Comparison of ENCODE assay signal across 19 cellular contexts in the genomic region with DNA sequence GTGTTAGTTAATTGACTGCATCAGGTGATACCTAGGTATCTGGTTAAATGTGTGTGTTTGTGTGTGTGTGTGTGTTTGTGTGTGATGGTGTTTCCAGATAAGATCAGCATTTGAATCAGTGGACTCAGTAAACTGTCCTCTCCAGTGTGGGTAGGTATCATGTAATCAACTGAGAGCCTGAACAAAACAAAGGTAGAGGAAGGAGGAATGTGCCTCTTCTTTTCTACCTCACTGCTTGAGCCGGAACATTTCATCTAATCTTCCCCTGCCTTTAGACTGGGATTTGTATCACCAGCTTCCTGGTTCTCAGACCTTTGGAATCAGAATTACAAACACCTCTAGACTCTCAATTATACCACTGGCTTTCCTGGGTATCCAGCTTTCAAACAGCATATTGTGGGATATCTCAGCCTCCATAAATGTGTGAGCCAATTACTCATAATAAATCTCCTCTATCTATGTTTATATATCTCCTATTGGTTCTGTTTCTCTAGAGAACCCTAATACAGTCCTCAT.
DNase-seq lines count a peak whose midpoint lies in the region; ATAC-seq, FAIRE-seq and TF ChIP-seq lines count a peak whose summit lies in the region.
"Had no signal": no experiment of that assay in that cellular context is flagged by ENCODE, and none has a peak within 500 bp of the region (broad histone marks: within the 10 kb centered on the region; RNA-seq: fewer than 3 reads in every experiment).

No MANE protein-coding gene starts in this region.

- H2BK5ac ChIP-seq in IMR-90 (ENCODE audit: low read depth, low read length, poor library complexity, severe bottlenecking) = no peak overlapping the region
- no peak overlapping the region for H2BK5ac ChIP-seq in mesendoderm (ENCODE audit: low read length)

- BruUV-seq in IMR-90 (replicated peaks; lab: Mats Ljungman, UMichigan) = no TSS peak

- H3K9ac ChIP-seq in IMR-90 (ENCODE audit: low read depth, low read length) (no peak overlapping the region), mesendoderm (ENCODE audit: low read length) (no peak overlapping the region), Karpas-422 (ENCODE audit: low read length) (no peak overlapping the region)
- H3K9ac ChIP-seq: GM23248 had no signal

- H3K36me3 Mint-ChIP-seq in activated naive CD4-positive, alpha-beta T cell treated with anti-CD3 and anti-CD28 coated beads for 36 hours (ENCODE audit: low read depth) = peaks cover 24% of the 10 kb centered on the region

- no peak for TF ChIP-seq CTCF in IMR-90 (conservative IDR thresholded peaks at IDR 0.05; ENCODE audit: low read depth, low read length)
- no peak for TF ChIP-seq CTCF in hepatocyte (IDR thresholded peaks at IDR 0.05; ENCODE audit: poor library complexity)

- POLR2A ChIA-PET in IMR-90 (lab: Charles Lee; ENCODE audit: unreplicated experiment) = no interaction called here

- H3K14ac ChIP-seq in IMR-90 (replicated peaks; ENCODE audit: low read depth, low read length) = no peak overlapping the region

- dilution Hi-C loops in IMR-90 (cut with HindIII; ENCODE audit: low sequenced_read_pairs, unreplicated experiment) = no loop called here

- H4K20me1 ChIP-seq in IMR-90 (ENCODE audit: insufficient read depth, low read length) = no peaks in the 10 kb centered on the region
- H4K20me1 ChIP-seq in hepatocyte (ENCODE audit: insufficient read depth, poor library complexity, severe bottlenecking) = no peaks in the 10 kb centered on the region
- H4K20me1 ChIP-seq in Karpas-422 (ENCODE audit: insufficient read depth, low read depth, low read length) = no peaks in the 10 kb centered on the region

- no peak overlapping the region for H2BK15ac ChIP-seq in IMR-90 (ENCODE audit: low read depth, low read length)
- no peak overlapping the region for H2BK15ac ChIP-seq in mesendoderm (replicated peaks; ENCODE audit: low read depth)

- no peaks in the 10 kb centered on the region for H3K9me3 Mint-ChIP-seq in activated naive CD4-positive, alpha-beta T cell treated with anti-CD3 and anti-CD28 coated beads for 36 hours
- H3K9me3 Mint-ChIP-seq: CD4-positive, alpha-beta memory T cell; HFFc6 had no signal

- no peaks in the 10 kb centered on the region for H3K27me3 Mint-ChIP-seq in activated naive CD4-positive, alpha-beta T cell treated with anti-CD3 and anti-CD28 coated beads for 36 hours (ENCODE audit: low read depth)
- H3K27me3 Mint-ChIP-seq: CD4-positive, alpha-beta memory T cell had no signal

- H3K4me3 Mint-ChIP-seq in activated naive CD4-positive, alpha-beta T cell treated with anti-CD3 and anti-CD28 coated beads for 36 hours = no peak overlapping the region
- H3K4me3 Mint-ChIP-seq: CD4-positive, alpha-beta memory T cell; HFFc6 had no signal

- H3K4me3 ChIP-seq in IMR-90 (ENCODE audit: insufficient read depth, low read depth, low read length) (no peak overlapping the region), hepatocyte (no peak overlapping the region), mesendoderm (ENCODE audit: low read length) (no peak overlapping the region), small intestine (ENCODE audit: low read depth in 1 of 2, low read length in 2 of 2) (no peak overlapping the region), Karpas-422 (ENCODE audit: low read length) (no peak overlapping the region)
- H3K4me3 ChIP-seq: GM23248, HAP-1 had no signal

- no peaks in the 10 kb centered on the region for H3K4me1 Mint-ChIP-seq in activated naive CD4-positive, alpha-beta T cell treated with anti-CD3 and anti-CD28 coated beads for 36 hours (ENCODE audit: low read depth)
- H3K4me1 Mint-ChIP-seq: CD4-positive, alpha-beta memory T cell had no signal

- H2BK20ac ChIP-seq in IMR-90 (ENCODE audit: low read depth, low read length) = no peak overlapping the region

- H3K4me1 ChIP-seq in IMR-90 (ENCODE audit: control insufficient read depth, insufficient read depth, low read length) (0 out of 2 replicates have a peak, but pooled peaks cover 2% of the 10 kb centered on the region), hepatocyte (ENCODE audit: insufficient read depth) (no peaks in the 10 kb centered on the region), mesendoderm (ENCODE audit: control insufficient read depth, low read depth, low read length) (no peaks in the 10 kb centered on the region), small intestine (ENCODE audit: control insufficient read depth in 2 of 2, insufficient read depth in 1 of 2, low read depth in 1 of 2, low read length in 1 of 2) (no peaks in the 10 kb centered on the region), Karpas-422 (ENCODE audit: low read length) (peaks cover 12% of the 10 kb centered on the region)
- H3K4me1 ChIP-seq: Caco-2, HAP-1 had no signal

- H3K9me1 ChIP-seq in IMR-90 (ENCODE audit: insufficient read depth, low read length) = no peaks in the 10 kb centered on the region

- ATAC-seq in IMR-90 (ENCODE audit: low read depth) = peak; percentile 11; the same call in 1 of the 2 replicates

- no peak overlapping the region for H3K27ac Mint-ChIP-seq in activated naive CD4-positive, alpha-beta T cell treated with anti-CD3 and anti-CD28 coated beads for 36 hours
- H3K27ac Mint-ChIP-seq: HFFc6 had no signal

- H4K5ac ChIP-seq in IMR-90 (ENCODE audit: low read depth, low read length) (no peak overlapping the region), mesendoderm (ENCODE audit: low read length) (no peak overlapping the region)

- H3K23ac ChIP-seq in IMR-90 (ENCODE audit: low read depth, low read length) = no peak overlapping the region
- H3K23ac ChIP-seq in mesendoderm (ENCODE audit: low read length) = no peak overlapping the region

- no peak for FAIRE-seq in small intestine (lab: Jason Lieb, UNC)
- FAIRE-seq: GM12891, GM18507 had no signal

- CTCF ChIA-PET in IMR-90 (lab: Yijun Ruan, JAX) = no interaction called here
- CTCF ChIA-PET in activated naive CD4-positive, alpha-beta T cell treated with anti-CD3 and anti-CD28 coated beads for 36 hours (lab: Charles Lee) = no interaction called here

- peaks cover 1% of the 10 kb centered on the region; the same call in 1 of the 2 replicates for H3K36me3 ChIP-seq in IMR-90 (ENCODE audit: control insufficient read depth, insufficient read depth, low read length)
- H3K36me3 ChIP-seq in hepatocyte (replicated peaks; ENCODE audit: insufficient read depth, low read depth) = no peaks in the 10 kb centered on the region
- no peaks in the 10 kb centered on the region for H3K36me3 ChIP-seq in mesendoderm (ENCODE audit: control insufficient read depth, insufficient read depth, low read length)
- H3K36me3 ChIP-seq in small intestine (ENCODE audit: control insufficient read depth in 2 of 2, insufficient read depth in 2 of 2, low read length in 2 of 2) = peaks cover 2% of the 10 kb centered on the region in 2 donors
- peaks cover 22% of the 10 kb centered on the region; the same call in 1 of the 2 replicates for H3K36me3 ChIP-seq in Karpas-422 (ENCODE audit: insufficient read depth, low read length)

- DNase-seq in IMR-90 (no peak), hepatocyte (ENCODE audit: low spot score) (peak; percentile 15), mesendoderm (peak; percentile 8), small intestine (peak; percentile 92), Karpas-422 (no peak), COR-L47 (lab: John Stamatoyannopoulos, UW) (no peak), NCI-H774 (lab: John Stamatoyannopoulos, UW) (no peak)
- DNase-seq in activated naive CD4-positive, alpha-beta T cell treated with anti-CD3 and anti-CD28 coated beads for 36 hours = no peak
- DNase-seq: C1 segment of cervical spinal cord; Caco-2; CD4-positive, alpha-beta memory T cell; DMS153; DND-41; GDM1; GM23248; HFFc6 had no signal

- H3K27me3 ChIP-seq in IMR-90 (ENCODE audit: control insufficient read depth, insufficient read depth, low read length) = no peaks in the 10 kb centered on the region
- H3K27me3 ChIP-seq in hepatocyte = no peaks in the 10 kb centered on the region
- H3K27me3 ChIP-seq in mesendoderm (ENCODE audit: insufficient read depth, low read length, poor library complexity) = no peaks in the 10 kb centered on the region
- no peaks in the 10 kb centered on the region for H3K27me3 ChIP-seq in small intestine (ENCODE audit: control insufficient read depth in 2 of 2, insufficient read depth in 2 of 2, low read length in 2 of 2)
- H3K27me3 ChIP-seq in Karpas-422 (ENCODE audit: low read length) = no peaks in the 10 kb centered on the region

- TF ChIP-seq RAD21 in IMR-90 (IDR thresholded peaks at IDR 0.05; ENCODE audit: low read length) = no peak

- H3K9me2 ChIP-seq in hepatocyte (replicated peaks; ENCODE audit: insufficient read depth) (no peaks in the 10 kb centered on the region), Karpas-422 (replicated peaks; ENCODE audit: insufficient read depth, low read length) (no peaks in the 10 kb centered on the region)

- H2AFZ ChIP-seq in IMR-90 (replicated peaks; ENCODE audit: low read length, poor library complexity) (no peak overlapping the region), hepatocyte (no peak overlapping the region), Karpas-422 (ENCODE audit: low read length) (no peak overlapping the region)
- H2AFZ ChIP-seq: GM23248 had no signal

- H3K79me2 ChIP-seq in hepatocyte = no peaks in the 10 kb centered on the region
- H3K79me2 ChIP-seq in mesendoderm (ENCODE audit: control insufficient read depth, insufficient read depth, low read length) = no peaks in the 10 kb centered on the region
- H3K79me2 ChIP-seq in Karpas-422 (ENCODE audit: low read length) = no peaks in the 10 kb centered on the region

- no peak overlapping the region for H3K56ac ChIP-seq in IMR-90 (ENCODE audit: extremely low read depth, insufficient read depth, low read length)
- H3K56ac ChIP-seq in mesendoderm (ENCODE audit: low read length) = no peak overlapping the region

- no peak overlapping the region for H4K8ac ChIP-seq in IMR-90 (ENCODE audit: low read depth in 2 of 2, low read length in 2 of 2)
- no peak overlapping the region for H4K8ac ChIP-seq in mesendoderm (ENCODE audit: low read depth, low read length)

- H2AK9ac ChIP-seq in IMR-90 (replicated peaks; ENCODE audit: low read depth, low read length, poor library complexity) = no peak overlapping the region

- H3K79me1 ChIP-seq in IMR-90 (ENCODE audit: low read depth in 1 of 2, low read length in 2 of 2) (no peaks in the 10 kb centered on the region), mesendoderm (ENCODE audit: low read length) (no peaks in the 10 kb centered on the region)

- H3K4ac ChIP-seq in IMR-90 (ENCODE audit: low read depth, low read length) (no peak overlapping the region), mesendoderm (ENCODE audit: low read depth, low read length) (no peak overlapping the region)

- H3K4me2 ChIP-seq in IMR-90 (ENCODE audit: low read depth, low read length) (no peak overlapping the region), hepatocyte (no peak overlapping the region), mesendoderm (ENCODE audit: low read length) (no peak overlapping the region), Karpas-422 (ENCODE audit: low read depth, low read length, poor library complexity, severe bottlenecking) (no peak overlapping the region)

- H2BK120ac ChIP-seq in IMR-90 (ENCODE audit: low read depth, low read length) (no peak overlapping the region), mesendoderm (ENCODE audit: low read depth, low read length) (no peak overlapping the region)

- H3K9me3 ChIP-seq in IMR-90 (ENCODE audit: control insufficient read depth, insufficient read depth, low read length) = no peaks in the 10 kb centered on the region
- no peaks in the 10 kb centered on the region for H3K9me3 ChIP-seq in hepatocyte (ENCODE audit: low read depth)
- H3K9me3 ChIP-seq in small intestine (ENCODE audit: control insufficient read depth, low read depth) = no peaks in the 10 kb centered on the region
- no peaks in the 10 kb centered on the region for H3K9me3 ChIP-seq in Karpas-422 (ENCODE audit: low read length)
- H3K9me3 ChIP-seq: Caco-2, HAP-1 had no signal

- H2AK5ac ChIP-seq in IMR-90 (ENCODE audit: low read depth, low read length) (no peak overlapping the region), mesendoderm (ENCODE audit: low read length) (no peak overlapping the region)

- intact Hi-C loops in IMR-90 (cut with micrococcal nuclease) = no loop called here
- intact Hi-C loops in activated naive CD4-positive, alpha-beta T cell treated with anti-CD3 and anti-CD28 coated beads for 36 hours (cut with micrococcal nuclease) = no loop called here

- no peak for TF ChIP-seq POLR2A in IMR-90 (IDR thresholded peaks at IDR 0.05; ENCODE audit: low read depth, low read length)

- no peak overlapping the region for H4K91ac ChIP-seq in IMR-90 (ENCODE audit: insufficient read depth, low read depth, low read length)

- no CpG with 5 or more reads among the region's 1 CpG for WGBS in IMR-90 (ENCODE audit: extremely low coverage in 2 of 2, insufficient read length in 1 of 2), 2 experiments
- 20% methylated on average over 1 of the region's 1 CpG for WGBS in hepatocyte (ENCODE audit: low lambda C conversion rate, missing lambda C conversion rate)
- WGBS in mesendoderm (ENCODE audit: extremely low coverage, insufficient coverage, low lambda C conversion rate) = no CpG with 5 or more reads among the region's 1 CpG
- 44 to 57% (median 50%) methylated on average over 1 of the region's 1 CpG for WGBS in small intestine, 3 donors

- H3K18ac ChIP-seq in IMR-90 (ENCODE audit: low read depth, low read length) (no peak overlapping the region), mesendoderm (ENCODE audit: low read length) (no peak overlapping the region)

- H3K27ac ChIP-seq in IMR-90 (ENCODE audit: insufficient read depth, low read length) = no peak overlapping the region
- H3K27ac ChIP-seq in hepatocyte = peak overlapping the region; percentile 11
- H3K27ac ChIP-seq in mesendoderm (ENCODE audit: low read depth, low read length) = no peak overlapping the region
- H3K27ac ChIP-seq in small intestine (ENCODE audit: low read depth in 1 of 2, low read length in 1 of 2) = peak overlapping the region in 1 of 2 donors; percentile 60
- H3K27ac ChIP-seq in Karpas-422 (ENCODE audit: low read length) = no peak overlapping the region
- H3K27ac ChIP-seq: GM23248 had no signal

- in situ Hi-C loops in IMR-90 (cut with MboI; ENCODE audit: low sequenced_read_pairs) = no loop called here

Comparison
In these comparisons a context has a peak if more than half of its experiments do, and no peak if none do; other contexts are left out.
1. DNase-seq: peak in hepatocyte (single experiment), mesendoderm (single experiment) and small intestine (single experiment); none in IMR-90 (single experiment), Karpas-422 (single experiment), COR-L47 (single experiment), activated naive CD4-positive, alpha-beta T cell treated with anti-CD3 and anti-CD28 coated beads for 36 hours (single experiment) and NCI-H774 (single experiment).